ENCODE assay signal across 1 cellular context in genomic region chr11:119095066-119095880, GRCh38.
TF ChIP-seq lines count a peak whose summit lies in the region.

No MANE protein-coding gene starts in this region.

TF ChIP-seq in HepG2, 621 proteins besides CTCF, POLR2A, EP300 and RAD21 (continued from another document):
- TF ChIP-seq AHDC1 (CRISPR knock-in tag; IDR thresholded peaks at IDR 0.05; ENCODE audit: borderline replicate concordance) (peak; percentile 52), ZBTB26 (CRISPR knock-in tag; IDR thresholded peaks at IDR 0.05; ENCODE audit: borderline replicate concordance) (peak; percentile 49; the same call in 1 of the 2 replicates), ZNF280B (CRISPR knock-in tag; IDR thresholded peaks at IDR 0.05; ENCODE audit: borderline replicate concordance) (peak; percentile 84), PRDM15 (CRISPR knock-in tag; IDR thresholded peaks at IDR 0.05) (peak; percentile 26; the same call in 1 of the 2 replicates), BRCA1 (CRISPR knock-in tag; IDR thresholded peaks at IDR 0.05) (no peak; the same call in 1 of the 2 replicates), MXI1 (IDR thresholded peaks at IDR 0.05; ENCODE audit: borderline replicate concordance, low read depth, low read length) (peak; percentile 79; the same call in 2 of the 3 replicates), ZFP36L1 (CRISPR knock-in tag; IDR thresholded peaks at IDR 0.05) (peak; percentile 99), ZEB1 (IDR thresholded peaks at IDR 0.05; ENCODE audit: insufficient replicate concordance, low read depth) (no peak), ZNF556 (CRISPR knock-in tag; IDR thresholded peaks at IDR 0.05; ENCODE audit: borderline replicate concordance) (peak; percentile 74; the same call in 1 of the 2 replicates), MBD4 (IDR thresholded peaks at IDR 0.05; ENCODE audit: borderline replicate concordance, low read length) (no peak), TBL1XR1 (IDR thresholded peaks at IDR 0.05; ENCODE audit: borderline replicate concordance, low read length, partially characterized antibody) (no peak), ZBTB34 (CRISPR knock-in tag; IDR thresholded peaks at IDR 0.05) (0 out of 2 replicates have a peak, but pooled peaks have one; percentile 52), SATB2 (CRISPR knock-in tag; IDR thresholded peaks at IDR 0.05) (peak; percentile 68), TCF12 (IDR thresholded peaks at IDR 0.05) (no peak), TCF12 (CRISPR knock-in tag; IDR thresholded peaks at IDR 0.05) (peak; percentile 68; the same call in 1 of the 2 replicates), ZNF605 (CRISPR knock-in tag; IDR thresholded peaks at IDR 0.05) (peak; percentile 97)
